8 cellular contexts compared by ENCODE assay signal in the genomic region with DNA sequence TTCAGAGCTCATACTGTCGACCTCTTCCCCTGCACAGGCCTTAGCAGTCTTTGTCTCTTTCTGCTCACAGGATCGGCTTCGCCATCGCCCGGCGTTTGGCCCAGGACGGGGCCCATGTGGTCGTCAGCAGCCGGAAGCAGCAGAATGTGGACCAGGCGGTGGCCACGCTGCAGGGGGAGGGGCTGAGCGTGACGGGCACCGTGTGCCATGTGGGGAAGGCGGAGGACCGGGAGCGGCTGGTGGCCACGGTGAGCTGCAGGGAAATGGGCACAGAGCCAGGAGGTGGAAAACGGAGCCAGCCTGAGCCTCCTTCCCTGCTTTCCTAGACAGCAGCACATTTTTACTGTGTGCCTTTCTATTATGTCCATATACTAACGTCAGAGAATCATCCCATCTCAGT. TPM values are rescaled to one million over a fixed set of nuclear protein-coding genes. Genes with fewer than 3 reads are reported as not detected.
DNase-seq lines count a peak whose midpoint lies in the region; ATAC-seq and TF ChIP-seq lines count a peak whose summit lies in the region.
"Not testable (repeated sequence)": the region's sequence is repeated elsewhere in the genome, so short reads cannot be mapped to it uniquely, and the experiment has no call there.

No MANE protein-coding gene starts in this region.

- H3K27ac ChIP-seq in BLaER1 treated with 17β-estradiol and CSF1 and Interleukin-3, amounts not matched to agents 10 nM and 100 nM; OCI-LY3 (ENCODE audit: low read length); mesenchymal stem cell (ENCODE audit: low read length, poor library complexity, severe bottlenecking): not testable (repeated sequence)

- H3K18ac ChIP-seq in mesenchymal stem cell (ENCODE audit: low read depth in 1 of 2, low read length in 2 of 2), result not testable (repeated sequence)

- peaks cover 0 to 26% (median 10%) of the 10 kb centered on the region in 11 experiments; a peak in 10 of 22 replicates for H3K36me3 ChIP-seq in BLaER1 treated with 17β-estradiol and CSF1 and Interleukin-3, amounts not matched to agents 10 nM and 100 nM
- not testable (repeated sequence) for H3K36me3 ChIP-seq in OCI-LY3 (replicated peaks; ENCODE audit: low read depth, low read length); adipocyte (ENCODE audit: control insufficient read depth, insufficient read depth, low read length, severe bottlenecking); skeletal muscle satellite cell (ENCODE audit: insufficient read depth, low read length)
- H3K36me3 ChIP-seq in mesenchymal stem cell (ENCODE audit: control insufficient read depth in 1 of 2, insufficient read depth in 2 of 2, low read depth in 1 of 2, low read length in 2 of 2), result peaks cover 2 to 20% of the 10 kb centered on the region in 2 experiments

- H3K4me3 ChIP-seq in BLaER1 treated with 17β-estradiol and CSF1 and Interleukin-3, amounts not matched to agents 10 nM and 100 nM; OCI-LY3 (ENCODE audit: low read length); mesenchymal stem cell (ENCODE audit: insufficient read depth in 1 of 2, low read depth in 1 of 2, low read length in 2 of 2): not testable (repeated sequence)
- H3K4me3 ChIP-seq in adipocyte (ENCODE audit: low read length), result peak overlapping the region; percentile 89
- H3K4me3 ChIP-seq in skeletal muscle satellite cell (ENCODE audit: low read length), result peak overlapping the region; percentile 97

- ATAC-seq in esophagus mucosa, result peak; percentile 37

- H2BK15ac ChIP-seq in mesenchymal stem cell (ENCODE audit: low read depth, poor library complexity, severe bottlenecking), result not testable (repeated sequence)

- 99% methylated on average over 9 of the region's 20 CpGs for WGBS in mesenchymal stem cell

- not testable (repeated sequence) for TF ChIP-seq CTCF in OCI-LY3 (IDR thresholded peaks at IDR 0.05; ENCODE audit: low read depth, low read length)

- H4K20me1 ChIP-seq in BLaER1 treated with 17β-estradiol and CSF1 and Interleukin-3, amounts not matched to agents 10 nM and 100 nM; OCI-LY3 (ENCODE audit: insufficient read depth, low read length): not testable (repeated sequence)

- not testable (repeated sequence) for H4K91ac ChIP-seq in mesenchymal stem cell (ENCODE audit: low read length)

- peak overlapping the region; percentile 82 to 93 (median 88); a peak in 19 of 22 replicates for H3K4me2 ChIP-seq in BLaER1 treated with 17β-estradiol and CSF1 and Interleukin-3, amounts not matched to agents 10 nM and 100 nM
- 0 out of 2 replicates have a peak overlapping the region, but pooled peaks have one; percentile 73 for H3K4me2 ChIP-seq in OCI-LY3 (ENCODE audit: low read length)
- not testable (repeated sequence) for H3K4me2 ChIP-seq in mesenchymal stem cell (ENCODE audit: low read length, poor library complexity, severe bottlenecking)
- H3K4me2 ChIP-seq in skeletal muscle satellite cell (ENCODE audit: low read length), result peak overlapping the region; percentile 88

- peaks cover 14 to 20% (median 17%) of the 10 kb centered on the region in 10 experiments; a peak in 19 of 20 replicates for H3K4me1 ChIP-seq in BLaER1 treated with 17β-estradiol and CSF1 and Interleukin-3, amounts not matched to agents 10 nM and 100 nM
- H3K4me1 ChIP-seq in OCI-LY3 (ENCODE audit: low read length); mesenchymal stem cell (ENCODE audit: control insufficient read depth, insufficient read depth, low read depth, low read length); skeletal muscle satellite cell (ENCODE audit: control insufficient read depth, insufficient read depth, low read length): not testable (repeated sequence)
- peaks cover 30% of the 10 kb centered on the region for H3K4me1 ChIP-seq in adipocyte (ENCODE audit: control insufficient read depth, insufficient read depth, low read length)

- peak overlapping the region; percentile 60 for H4K8ac ChIP-seq in mesenchymal stem cell (ENCODE audit: low read length)

- DNase-seq in G401 (ENCODE audit: low spot score), result peak; percentile 51
- DNase-seq in NCI-H2081 (lab: John Stamatoyannopoulos, UW), result peak; percentile 26 to 47
- DNase-seq in adipocyte (ENCODE audit: low read depth); mesenchymal stem cell: not testable (repeated sequence)

- not testable (repeated sequence) for H3K79me2 ChIP-seq in OCI-LY3 (ENCODE audit: low read length)

- peaks cover 11 to 20% (median 18%) of the 10 kb centered on the region in 11 experiments for H3K9me3 ChIP-seq in BLaER1 treated with 17β-estradiol and CSF1 and Interleukin-3, amounts not matched to agents 10 nM and 100 nM (replicated peaks in 1 of 11)
- H3K9me3 ChIP-seq in OCI-LY3 (ENCODE audit: insufficient read depth, low read length); adipocyte (ENCODE audit: control insufficient read depth, low read length); mesenchymal stem cell (ENCODE audit: control insufficient read depth, low read length); skeletal muscle satellite cell (replicated peaks; ENCODE audit: low read length): not testable (repeated sequence)

- not testable (repeated sequence) for H3K14ac ChIP-seq in mesenchymal stem cell (ENCODE audit: low read length in 2 of 2)

- not testable (repeated sequence) for H3K4ac ChIP-seq in mesenchymal stem cell (ENCODE audit: low read depth in 1 of 2, low read length in 2 of 2)

- not testable (repeated sequence) for H2BK120ac ChIP-seq in mesenchymal stem cell (ENCODE audit: low read depth, low read length)

- H3K27me3 ChIP-seq in BLaER1 treated with 17β-estradiol and CSF1 and Interleukin-3, amounts not matched to agents 10 nM and 100 nM; OCI-LY3 (ENCODE audit: low read depth, low read length); adipocyte (replicated peaks; ENCODE audit: control insufficient read depth, insufficient read depth, low read length); mesenchymal stem cell (ENCODE audit: control insufficient read depth in 1 of 2, insufficient read depth in 1 of 2, low read length in 2 of 2); skeletal muscle satellite cell (ENCODE audit: control insufficient read depth, insufficient read depth, low read length): not testable (repeated sequence)

- in situ Hi-C loops in G401 (cut with HindIII; ENCODE audit: low sequenced_read_pairs), result not testable (repeated sequence)

- not testable (repeated sequence) for H2AFZ ChIP-seq in OCI-LY3 (ENCODE audit: low read depth, low read length); mesenchymal stem cell (ENCODE audit: low read depth, low read length)

- H3K79me1 ChIP-seq in mesenchymal stem cell (replicated peaks; ENCODE audit: low read length, poor library complexity, severe bottlenecking), result peaks cover 21% of the 10 kb centered on the region

- not testable (repeated sequence) for H2AK5ac ChIP-seq in mesenchymal stem cell (ENCODE audit: low read length, severe bottlenecking)

- H3K23ac ChIP-seq in mesenchymal stem cell (ENCODE audit: low read length in 2 of 2), result not testable (repeated sequence)

- peak overlapping the region in 3 of 11 experiments; percentile 82 to 89 (median 86); a peak in 1 of 22 replicates for H3K9ac ChIP-seq in BLaER1 treated with 17β-estradiol and CSF1 and Interleukin-3, amounts not matched to agents 10 nM and 100 nM
- not testable (repeated sequence) for H3K9ac ChIP-seq in OCI-LY3 (ENCODE audit: low read length); mesenchymal stem cell (ENCODE audit: low read length)
- peak overlapping the region; percentile 98 for H3K9ac ChIP-seq in adipocyte (ENCODE audit: low read length)
- peak overlapping the region; percentile 96 for H3K9ac ChIP-seq in skeletal muscle satellite cell (ENCODE audit: low read depth, low read length)

- not testable (repeated sequence) for H2BK12ac ChIP-seq in mesenchymal stem cell (ENCODE audit: low read length in 2 of 2)

- H2BK5ac ChIP-seq in mesenchymal stem cell (ENCODE audit: low read depth, low read length, poor library complexity, severe bottlenecking), result not testable (repeated sequence)

RNA-seq across cellular contexts. Expression of gene DHRS4, which starts 1.4 kb away (rescaled TPM):
- total RNA-seq in G401 (2014; rRNA removed; shearing (Covaris generic)), result 46.2 and 62.7 TPM in 2 replicates
- total RNA-seq in esophagus mucosa, result 22.2 TPM
- polyA plus RNA-seq in mesenchymal stem cell (2013, experiment 1 of 2), result 27.2 TPM
- polyA plus RNA-seq in mesenchymal stem cell (2013, experiment 2 of 2), result 24.9 TPM
- total RNA-seq in skeletal muscle satellite cell (2012; rRNA removed), result 24.5 and 45.6 TPM in 2 replicates

RNA-seq across cellular contexts. Expression of gene DHRS4L2, which starts 33.8 kb away (rescaled TPM):
- total RNA-seq in G401 (2014; rRNA removed; shearing (Covaris generic)), result 17.3 and 28.1 TPM in 2 replicates
- total RNA-seq in esophagus mucosa, result 28.8 TPM
- 33.0 TPM for polyA plus RNA-seq in mesenchymal stem cell (2013, experiment 1 of 2)
- 34.1 TPM for polyA plus RNA-seq in mesenchymal stem cell (2013, experiment 2 of 2)
- total RNA-seq in skeletal muscle satellite cell (2012; rRNA removed), result 8.7 and 12.9 TPM in 2 replicates
